Comparison of ENCODE assay signal across 9 cellular contexts in genomic region chr1:145690587-145691558, GRCh38. TPM values are rescaled to one million over a fixed set of nuclear protein-coding genes. Genes with fewer than 3 reads are reported as not detected.
DNase-seq lines count a peak whose midpoint lies in the region; ATAC-seq, FAIRE-seq and TF ChIP-seq lines count a peak whose summit lies in the region.
"Had no signal": no experiment of that assay in that cellular context is flagged by ENCODE, and none has a peak within 500 bp of the region (broad histone marks: within the 10 kb centered on the region; RNA-seq: fewer than 3 reads in every experiment).

No MANE protein-coding gene starts in this region.

- no peak for TF ChIP-seq RAD21 in HCT116 (IDR thresholded peaks at IDR 0.05; ENCODE audit: low read depth)

- intact Hi-C loops in HCT116 (cut with micrococcal nuclease), result no loop called here

- ATAC-seq in HCT116 (no peak), GM21360 (IDR thresholded peaks at IDR 0.05; ENCODE audit: unreplicated experiment) (no peak), HG02840 (IDR thresholded peaks at IDR 0.05; ENCODE audit: low FRiP score, unreplicated experiment) (no peak)

- TF ChIP-seq POLR2A in GM12891 (IDR thresholded peaks at IDR 0.05; ENCODE audit: low read depth, low read length) (no peak), HCT116 (IDR thresholded peaks at IDR 0.05; ENCODE audit: borderline replicate concordance, extremely low read depth, insufficient read depth, insufficient read length) (no peak)

- POLR2A ChIA-PET in HCT116 (lab: Charles Lee), result interaction anchor here (1.4 kb wide), 1 partner anchor 9 kb away, joined by 3 read pairs; no protein-coding TSS in a partner anchor

- H3K36me3 ChIP-seq in HCT116 (ENCODE audit: control insufficient read depth in 1 of 2, insufficient read depth in 2 of 2, low read length in 2 of 2) (no peaks in the 10 kb centered on the region), SJCRH30 (no peaks in the 10 kb centered on the region)

- no peak overlapping the region for H2AFZ ChIP-seq in HCT116 (ENCODE audit: low read depth, low read length, poor library complexity, severe bottlenecking)

- no peaks in the 10 kb centered on the region for H4K20me1 ChIP-seq in HCT116 (ENCODE audit: insufficient read depth)

- H3K27me3 ChIP-seq in HCT116 (ENCODE audit: insufficient read depth, low read length) (no peaks in the 10 kb centered on the region), SJCRH30 (no peaks in the 10 kb centered on the region)

- CTCF ChIA-PET in HCT116 (lab: Charles Lee), result no interaction called here

- H3K27ac ChIP-seq in HCT116 (ENCODE audit: low read depth, low read length), result no peak overlapping the region
- H3K27ac ChIP-seq in SJCRH30, result peak overlapping the region; percentile 8; the same call in 1 of the 2 replicates
- H3K27ac ChIP-seq in epithelial cell of prostate, result peak overlapping the region; percentile 21

- BruUV-seq in HCT116 (replicated peaks; lab: Mats Ljungman, UMichigan), result no TSS peak

- H3K9ac ChIP-seq in HCT116 (ENCODE audit: low read length), result no peak overlapping the region

- RAD21 ChIA-PET in HCT116 (lab: Charles Lee; ENCODE audit: low non-redundant PET in 1 of 2, low total read pairs in 2 of 2, uncharacterized antibody in 2 of 2, unreplicated experiment in 2 of 2), result no interaction called here

- no peak for TF ChIP-seq CTCF in HCT116 (IDR thresholded peaks at IDR 0.05 in 2 of 3, conservative IDR thresholded peaks at IDR 0.05 in 1 of 3; ENCODE audit: borderline replicate concordance in 1 of 3, insufficient read depth in 1 of 3, low read depth in 2 of 3, low read length in 2 of 3)

- H3K4me1 ChIP-seq in HCT116 (ENCODE audit: control insufficient read depth in 1 of 2, insufficient read depth in 2 of 2, low read length in 2 of 2), result no peaks in the 10 kb centered on the region
- H3K4me1 ChIP-seq in SJCRH30, result peaks cover 32% of the 10 kb centered on the region

- FAIRE-seq in GM12891 (lab: Jason Lieb, UNC), result peak; percentile 50
- FAIRE-seq: TTC549 had no signal

- H3K4me2 ChIP-seq in HCT116 (ENCODE audit: low read length), result no peak overlapping the region

- H3K9me3 ChIP-seq in HCT116 (ENCODE audit: control insufficient read depth in 1 of 2, insufficient read depth in 1 of 2, low read depth in 1 of 2, low read length in 2 of 2), result no peaks in the 10 kb centered on the region
- no peaks in the 10 kb centered on the region for H3K9me3 ChIP-seq in SJCRH30 (replicated peaks)

- H3K4me3 ChIP-seq in HCT116 (replicated peaks in 1 of 2; ENCODE audit: low read depth in 1 of 2, low read length in 2 of 2) (no peak overlapping the region), SJCRH30 (no peak overlapping the region)

- peak; percentile 56 for DNase-seq in GM12891 (ENCODE audit: insufficient read length, low spot score)
- no peak for DNase-seq in HCT116 (ENCODE audit: low read depth, low spot score)
- DNase-seq in SJCRH30, result peak in 1 of 2 experiments; percentile 58
- DNase-seq in epithelial cell of prostate (ENCODE audit: low read depth, low spot score), result peak; percentile 69
- DNase-seq in stimulated activated CD4-positive, alpha-beta T cell treated with anti-CD3 and anti-CD28 coated beads, TNF-alpha, amount 100 ng/mL, for 24 hours (ENCODE audit: low read depth in 3 of 3), result peak in 2 of 3 experiments; percentile 5 to 18
- no peak for DNase-seq in NCI-H1105 (lab: John Stamatoyannopoulos, UW)

- no peaks in the 10 kb centered on the region for H3K9me2 ChIP-seq in HCT116 (ENCODE audit: insufficient read depth)

- no peaks in the 10 kb centered on the region for H3K79me2 ChIP-seq in HCT116 (ENCODE audit: insufficient read depth, low read length)

TF ChIP-seq in GM12891, 5 proteins besides CTCF, POLR2A, EP300 and RAD21:
- TF ChIP-seq TAF1 (IDR thresholded peaks at IDR 0.05; ENCODE audit: low read depth, low read length), result no peak
- no peak for TF ChIP-seq SPI1 (IDR thresholded peaks at IDR 0.05; ENCODE audit: low read depth, low read length)
- no peak for TF ChIP-seq POU2F2 (IDR thresholded peaks at IDR 0.05; ENCODE audit: low read depth, low read length)
- TF ChIP-seq POLR2AphosphoS5 (IDR thresholded peaks at IDR 0.05; ENCODE audit: low read depth, low read length), result no peak
- no peak for TF ChIP-seq PAX5 (IDR thresholded peaks at IDR 0.05; ENCODE audit: insufficient read depth, low read length, severe bottlenecking)

TF ChIP-seq in HCT116, 20 proteins besides CTCF, POLR2A, EP300 and RAD21:
- TF ChIP-seq ELF1 (IDR thresholded peaks at IDR 0.05; ENCODE audit: borderline replicate concordance, low read depth) (no peak), TCF7L2 (IDR thresholded peaks at IDR 0.05; ENCODE audit: borderline replicate concordance, extremely low read depth, insufficient read depth, insufficient read length) (peak; percentile 18)

RNA-seq across cellular contexts. Expression of gene PDZK1, which starts 16.3 kb away (rescaled TPM):
- 0.64 TPM for polyA plus RNA-seq in GM12891 (2012; ENCODE audit: low read depth, missing spikeins)
- total RNA-seq in HCT116 (2021; ENCODE audit: unreplicated experiment), result 0.27 TPM
- polyA plus RNA-seq in HCT116 (2012), result 0.25 TPM in 1 of 2 replicates, not detected in the other
- 1.6 and 2.8 TPM in 2 replicates for total RNA-seq in SJCRH30 (2014; rRNA removed; shearing (Covaris generic))

RNA-seq across cellular contexts. Expression of gene CD160, which starts 28.4 kb away (rescaled TPM):
- polyA plus RNA-seq in GM12891 (2012; ENCODE audit: low read depth, missing spikeins), result 0.09 TPM
- total RNA-seq in HCT116 (2021; ENCODE audit: unreplicated experiment), result not detected
- 0.05 and 0.34 TPM in 2 replicates for polyA plus RNA-seq in HCT116 (2012)
- not detected in 2 replicates for total RNA-seq in SJCRH30 (2014; rRNA removed; shearing (Covaris generic))

Comparison
In these comparisons a context has a peak if more than half of its experiments do, and no peak if none do; other contexts are left out.
1. DNase-seq: peak in GM12891 (single experiment), epithelial cell of prostate (single experiment) and stimulated activated CD4-positive, alpha-beta T cell treated with anti-CD3 and anti-CD28 coated beads, TNF-alpha, amount 100 ng/mL, for 24 hours (2 of 3); none in HCT116 (single experiment) and NCI-H1105 (single experiment).